In the genomic region with DNA sequence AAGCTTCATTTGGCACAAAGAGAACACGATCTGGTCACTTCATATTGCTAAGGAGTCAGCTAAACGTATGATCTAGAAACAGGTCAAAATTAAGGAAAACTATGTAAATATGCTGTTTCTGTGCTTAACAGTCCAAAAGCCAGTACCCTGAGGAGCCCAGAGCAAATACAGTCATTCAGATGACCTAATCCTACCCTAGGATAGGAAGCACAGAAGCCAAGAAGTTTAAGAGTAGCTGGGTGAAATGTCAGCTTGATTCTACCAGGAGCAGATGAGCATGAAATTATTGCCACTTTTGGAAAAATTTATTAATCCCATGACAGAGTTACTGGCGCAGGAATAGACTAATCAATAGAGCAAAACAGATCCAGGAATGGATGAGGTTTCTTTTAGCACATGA, we compare ENCODE assay signal across 25 cellular contexts. TPM values are rescaled to one million over a fixed set of nuclear protein-coding genes. Genes with fewer than 3 reads are reported as not detected.
DNase-seq lines count a peak whose midpoint lies in the region; ATAC-seq, FAIRE-seq and TF ChIP-seq lines count a peak whose summit lies in the region.
"Had no signal": no experiment of that assay in that cellular context is flagged by ENCODE, and none has a peak within 500 bp of the region (broad histone marks: within the 10 kb centered on the region; RNA-seq: fewer than 3 reads in every experiment).

No MANE protein-coding gene starts in this region.

- H3K9ac ChIP-seq in parathyroid adenoma = no peak overlapping the region

- H3K36me3 ChIP-seq in heart left ventricle = no peaks in the 10 kb centered on the region
- H3K36me3 ChIP-seq in parathyroid adenoma (ENCODE audit: control insufficient read depth, insufficient read depth, low read length) = no peaks in the 10 kb centered on the region
- H3K36me3 ChIP-seq in aorta (ENCODE audit: control insufficient read depth in 1 of 2, insufficient read depth in 2 of 2, low read length in 1 of 2) = peaks cover 0 to 3% of the 10 kb centered on the region in 2 donors
- no peaks in the 10 kb centered on the region; the same call in 1 of the 2 replicates for H3K36me3 ChIP-seq in WERI-Rb-1
- H3K36me3 ChIP-seq: cardiac muscle cell, esophagus squamous epithelium, lower lobe of right lung, spleen had no signal

- peak in 2 of 4 donors; percentile 42 to 61 for ATAC-seq in heart left ventricle
- ATAC-seq in aorta (ENCODE audit: low FRiP score) = no peak
- ATAC-seq: activated CD8-positive, alpha-beta T cell treated with anti-CD3 and anti-CD28 coated beads, Interleukin-2, amount 10 ng/mL, durations not matched to agents 7 days and 5 days; CD8-positive, alpha-beta T cell; lower lobe of right lung; natural killer cell had no signal

- no peak for TF ChIP-seq POLR2A in heart left ventricle (IDR thresholded peaks at IDR 0.05)

- peaks cover 0 to under 1% (median 0%) of the 10 kb centered on the region in 12 donors for H3K9me3 ChIP-seq in heart left ventricle
- H3K9me3 ChIP-seq in parathyroid adenoma (ENCODE audit: control insufficient read depth, low read length) = no peaks in the 10 kb centered on the region
- no peaks in the 10 kb centered on the region for H3K9me3 ChIP-seq in aorta (ENCODE audit: control insufficient read depth, low read length)
- no peaks in the 10 kb centered on the region for H3K9me3 ChIP-seq in WERI-Rb-1 (ENCODE audit: severe bottlenecking)
- H3K9me3 ChIP-seq: esophagus squamous epithelium, lower lobe of right lung, spleen had no signal

- DNase-seq in heart left ventricle (no peak), cardiac septum (ENCODE audit: low spot score) (no peak), choroid plexus epithelial cell (ENCODE audit: low read depth) (peak; percentile 49), aorta (no peak), RCC 7860 (ENCODE audit: low spot score) (no peak), WERI-Rb-1 (no peak), superior temporal gyrus (ENCODE audit: extremely low spot score) (no peak)
- DNase-seq: activated CD4-positive, alpha-beta T cell treated with anti-CD3 and anti-CD28 coated beads for 1 hour; activated CD8-positive, alpha-beta T cell treated with anti-CD3 and anti-CD28 coated beads, Interleukin-2, amount 10 ng/mL, durations not matched to agents 7 days and 5 days; CD8-positive, alpha-beta T cell; esophagus squamous epithelium; kidney; lower lobe of right lung; natural killer cell; NCI-H1092 treated with DMSO at 0.1 percent for 48 hours; NCI-H2029 treated with DMSO at 0.1 percent for 48 hours; NCI-H69; RPMI8226; spleen; T-helper 2 cell had no signal

- H3K79me2 ChIP-seq in parathyroid adenoma = peaks cover 5% of the 10 kb centered on the region

- H3K27ac ChIP-seq in heart left ventricle (peak overlapping the region in 8 of 12 donors; percentile 7 to 95 (median 48)), parathyroid adenoma (no peak overlapping the region), aorta (ENCODE audit: low read depth in 1 of 2, low read length in 2 of 2) (peak overlapping the region; percentile 28 to 44), WERI-Rb-1 (no peak overlapping the region)
- H3K27ac ChIP-seq: 22Rv1, cardiac muscle cell, lower lobe of right lung, SK-N-MC, spleen had no signal

- H3K4me3 ChIP-seq in heart left ventricle (no peak overlapping the region), choroid plexus epithelial cell (ENCODE audit: low read depth, low read length) (no peak overlapping the region), parathyroid adenoma (ENCODE audit: low read depth, low read length) (no peak overlapping the region), aorta (ENCODE audit: low read length in 2 of 2) (no peak overlapping the region), WERI-Rb-1 (ENCODE audit: low read depth, low read length) (no peak overlapping the region)
- H3K4me3 ChIP-seq: cardiac muscle cell, esophagus squamous epithelium, lower lobe of right lung, SK-N-MC, spleen had no signal

- no peak overlapping the region for H2AFZ ChIP-seq in parathyroid adenoma

- peaks cover 0 to 59% (median 35%) of the 10 kb centered on the region in 12 donors for H3K4me1 ChIP-seq in heart left ventricle
- no peaks in the 10 kb centered on the region for H3K4me1 ChIP-seq in parathyroid adenoma
- H3K4me1 ChIP-seq in aorta (ENCODE audit: control insufficient read depth in 1 of 2, insufficient read depth in 2 of 2, low read length in 2 of 2) = peaks cover 8 to 11% of the 10 kb centered on the region in 2 donors

- H3K4me2 ChIP-seq in parathyroid adenoma (ENCODE audit: low read length) = peak overlapping the region; percentile 7

- TF ChIP-seq CTCF in heart left ventricle (IDR thresholded peaks at IDR 0.05) (no peak), choroid plexus epithelial cell (conservative IDR thresholded peaks at IDR 0.05; ENCODE audit: low read depth, low read length) (no peak), parathyroid adenoma (IDR thresholded peaks at IDR 0.05) (no peak), WERI-Rb-1 (IDR thresholded peaks at IDR 0.05; ENCODE audit: low read depth, low read length) (no peak)

- intact Hi-C loops in heart left ventricle (cut with DNase I) (no loop called here), cardiac septum (cut with DNase I) (no loop called here), aorta (cut with DNase I) (no loop called here)

- H3K27me3 ChIP-seq in heart left ventricle = no peaks in the 10 kb centered on the region
- no peaks in the 10 kb centered on the region for H3K27me3 ChIP-seq in parathyroid adenoma (ENCODE audit: control insufficient read depth, insufficient read depth, low read length)
- H3K27me3 ChIP-seq in aorta (ENCODE audit: control insufficient read depth in 1 of 2, insufficient read depth in 2 of 2, low read length in 1 of 2) = no peaks in the 10 kb centered on the region
- H3K27me3 ChIP-seq in WERI-Rb-1 (ENCODE audit: insufficient read depth, low read depth, severe bottlenecking) = no peaks in the 10 kb centered on the region
- H3K27me3 ChIP-seq: cardiac muscle cell, esophagus squamous epithelium, spleen had no signal

- no peak for FAIRE-seq in RCC 7860 (lab: Jason Lieb, UNC)
- FAIRE-seq: kidney, urothelium cell line had no signal

- 69 to 86% (median 76%) methylated on average over 3 of the region's 3 CpGs for WGBS in heart left ventricle, 4 donors
- WGBS in aorta, 2 donors = 34 to 36% methylated on average over 3 of the region's 3 CpGs

RNA-seq across cellular contexts. Expression of a gene that starts 18.3 kb away (rescaled TPM):
- total RNA-seq in heart left ventricle (100 to 1,000 TPM in 7 of 9 donors, 10 to 100 TPM in 2; 75.5 to 346 (median 165) TPM), cardiac septum (184 TPM), aorta (100 to 1,000 TPM; 119 to 310 TPM)
- polyA plus RNA-seq in heart left ventricle (100 to 1,000 TPM in 1 of 2 donors, 10 to 100 TPM in 1; 36.9 to 133 TPM), aorta (10 to 100 TPM; 47.3 to 74.6 TPM)

RNA-seq across cellular contexts. Expression of a gene that starts 46.8 kb away (rescaled TPM):
- 10 to 100 TPM; 24.3 to 74.9 (median 61.0) TPM for total RNA-seq in heart left ventricle
- polyA plus RNA-seq in heart left ventricle = 10 to 100 TPM; 31.5 to 94.7 TPM
- 60.7 TPM for total RNA-seq in cardiac septum
- total RNA-seq in aorta = 10 to 100 TPM; 37.4 to 49.9 TPM
- polyA plus RNA-seq in aorta = 10 to 100 TPM; 39.1 to 57.1 TPM

Comparison
In these comparisons a context has a peak if more than half of its experiments do, and no peak if none do; other contexts are left out.
1. H3K27ac ChIP-seq: peak in heart left ventricle (8 of 12) and aorta (2 of 2); none in parathyroid adenoma (single experiment) and WERI-Rb-1 (single experiment).